In genomic region chrX:16868920-16869319, GRCh38 we compare ENCODE assay signal across 8 cellular contexts. TPM values are rescaled to one million over a fixed set of nuclear protein-coding genes. Genes with fewer than 3 reads are reported as not detected.
DNase-seq lines count a peak whose midpoint lies in the region; ATAC-seq and TF ChIP-seq lines count a peak whose summit lies in the region.

No MANE protein-coding gene starts in this region.

- H3K9me2 ChIP-seq in PC-3 (replicated peaks; ENCODE audit: low read length) = no peaks in the 10 kb centered on the region

- no CpG with 5 or more reads among the region's 7 CpGs for WGBS in trophoblast cell (ENCODE audit: extremely low coverage, insufficient coverage, insufficient read length)

- H3K27me3 ChIP-seq in DND-41 (ENCODE audit: insufficient read depth, low read length, poor library complexity) (no peaks in the 10 kb centered on the region), PC-3 (ENCODE audit: low read length) (no peaks in the 10 kb centered on the region), trophoblast cell (ENCODE audit: insufficient read depth, low read length) (no peaks in the 10 kb centered on the region)

- ATAC-seq in DND-41 (ENCODE audit: insufficient read depth, low read depth) = no peak
- ATAC-seq in PC-3 = no peak
- no peak for ATAC-seq in GM21526 (IDR thresholded peaks at IDR 0.05; ENCODE audit: low FRiP score, unreplicated experiment)
- no peak for ATAC-seq in HG02970 (IDR thresholded peaks at IDR 0.05; ENCODE audit: low FRiP score, unreplicated experiment)

- H2BK5ac ChIP-seq in trophoblast cell (ENCODE audit: low read depth, low read length, poor library complexity) = no peak overlapping the region

- H4K20me1 ChIP-seq in DND-41 (ENCODE audit: insufficient read depth, low read length) = peaks cover 45% of the 10 kb centered on the region
- peaks cover 28% of the 10 kb centered on the region for H4K20me1 ChIP-seq in PC-3 (ENCODE audit: low read length)

- H3K4me3 ChIP-seq in DND-41 (ENCODE audit: low read depth in 1 of 2, low read length in 2 of 2) (peak overlapping the region; percentile 69 to 95; a peak in 3 of 4 replicates), PC-3 (ENCODE audit: low read length) (peak overlapping the region; percentile 87), epithelial cell of proximal tubule (ENCODE audit: low read depth, low read length) (peak overlapping the region; percentile 71), trophoblast cell (ENCODE audit: low read depth, low read length) (no peak overlapping the region)

- no peak overlapping the region for H3K14ac ChIP-seq in trophoblast cell (ENCODE audit: low read length)

- H2AFZ ChIP-seq in DND-41 (ENCODE audit: low read depth, low read length) (no peak overlapping the region), PC-3 (ENCODE audit: low read length) (peak overlapping the region; percentile 12; the same call in 1 of the 2 replicates), trophoblast cell (ENCODE audit: insufficient read depth, low read length, poor library complexity) (no peak overlapping the region)

- no peak for DNase-seq in DND-41
- no peak for DNase-seq in PC-3
- no peak for DNase-seq in epithelial cell of proximal tubule (ENCODE audit: low read depth)
- DNase-seq in trophoblast cell = no peak
- no peak for DNase-seq in medulla oblongata (ENCODE audit: extremely low spot score)
- DNase-seq in Kasumi-1 (lab: John Stamatoyannopoulos, UW) = no peak

- H3K18ac ChIP-seq in trophoblast cell (ENCODE audit: low read length) = no peak overlapping the region

- no peak overlapping the region for H4K8ac ChIP-seq in trophoblast cell (ENCODE audit: low read depth, low read length)

- peak overlapping the region; percentile 62 for H3K4ac ChIP-seq in trophoblast cell (ENCODE audit: low read depth, low read length)

- H3K23ac ChIP-seq in trophoblast cell (ENCODE audit: low read length) = no peak overlapping the region

- peak overlapping the region; percentile 96 for H3K9ac ChIP-seq in DND-41 (ENCODE audit: low read depth, low read length)
- H3K9ac ChIP-seq in PC-3 (ENCODE audit: low read length) = peak overlapping the region; percentile 70
- no peak overlapping the region for H3K9ac ChIP-seq in trophoblast cell (ENCODE audit: low read length)

- H3K79me2 ChIP-seq in DND-41 (ENCODE audit: insufficient read depth, low read length) (peaks cover 56% of the 10 kb centered on the region), PC-3 (ENCODE audit: low read length) (peaks cover 60% of the 10 kb centered on the region), trophoblast cell (ENCODE audit: control insufficient read depth, insufficient read depth, low read length, poor library complexity) (peaks cover 14% of the 10 kb centered on the region)

- H3K4me1 ChIP-seq in DND-41 (ENCODE audit: insufficient read depth, low read length) = peaks cover 37% of the 10 kb centered on the region
- H3K4me1 ChIP-seq in PC-3 (ENCODE audit: insufficient read depth, low read length) = peaks cover 32% of the 10 kb centered on the region
- H3K4me1 ChIP-seq in trophoblast cell (ENCODE audit: control insufficient read depth in 1 of 2, insufficient read depth in 2 of 2, low read length in 2 of 2) = peaks cover 0 to 4% of the 10 kb centered on the region in 2 experiments

- no peaks in the 10 kb centered on the region for H3F3A ChIP-seq in PC-3 (ENCODE audit: low read length, unreplicated experiment)

- no peak overlapping the region for H4K12ac ChIP-seq in trophoblast cell (ENCODE audit: low read depth, low read length)

- peak overlapping the region; percentile 85 for H3K4me2 ChIP-seq in DND-41 (ENCODE audit: insufficient read depth, low read length)
- H3K4me2 ChIP-seq in PC-3 (ENCODE audit: low read length) = peak overlapping the region; percentile 97
- H3K4me2 ChIP-seq in trophoblast cell (ENCODE audit: low read length) = peak overlapping the region; percentile 70

- H4K91ac ChIP-seq in trophoblast cell (ENCODE audit: low read depth, low read length) = no peak overlapping the region

- no peak overlapping the region for H2BK120ac ChIP-seq in trophoblast cell (ENCODE audit: insufficient read depth, low read length, poor library complexity)

- H3K27ac ChIP-seq in DND-41 (ENCODE audit: low read length) = peak overlapping the region; percentile 87
- no peak overlapping the region for H3K27ac ChIP-seq in PC-3 (ENCODE audit: low read length)
- no peak overlapping the region for H3K27ac ChIP-seq in trophoblast cell (ENCODE audit: low read depth, low read length)

- no peak overlapping the region for H2BK12ac ChIP-seq in trophoblast cell (ENCODE audit: low read length)

- no peak overlapping the region for H2AK5ac ChIP-seq in trophoblast cell (ENCODE audit: low read length)

- POLR2A ChIA-PET in PC-3 (lab: Charles Lee; ENCODE audit: unreplicated experiment) = no interaction called here

- peaks cover 8% of the 10 kb centered on the region for H3K79me1 ChIP-seq in trophoblast cell (ENCODE audit: low read length)

- CTCF ChIA-PET in PC-3 (lab: Charles Lee) = no interaction called here

- H3K9me3 ChIP-seq in DND-41 (ENCODE audit: insufficient read depth, low read length, severe bottlenecking) (no peaks in the 10 kb centered on the region), PC-3 (ENCODE audit: low read length) (no peaks in the 10 kb centered on the region), trophoblast cell (ENCODE audit: insufficient read depth, low read depth, low read length) (no peaks in the 10 kb centered on the region)

- TF ChIP-seq CTCF in DND-41 (IDR thresholded peaks at IDR 0.05; ENCODE audit: borderline replicate concordance, extremely low read depth, low read length, poor library complexity, severe bottlenecking) (no peak), PC-3 (conservative IDR thresholded peaks at IDR 0.05; ENCODE audit: low read depth, low read length) (no peak), epithelial cell of proximal tubule (conservative IDR thresholded peaks at IDR 0.05; ENCODE audit: low read depth, low read length) (no peak)

- H3K36me3 ChIP-seq in DND-41 (ENCODE audit: insufficient read depth, low read length) (peaks cover 38% of the 10 kb centered on the region), PC-3 (ENCODE audit: low read depth, low read length) (peaks cover 13% of the 10 kb centered on the region), trophoblast cell (ENCODE audit: control insufficient read depth in 1 of 2, insufficient read depth in 2 of 2, low read length in 2 of 2) (no peaks in the 10 kb centered on the region)

- intact Hi-C loops in PC-3 (cut with micrococcal nuclease) = no loop called here

- BruUV-seq in PC-3 (replicated peaks; lab: Mats Ljungman, UMichigan) = no TSS peak

RNA-seq across cellular contexts. Expression of gene RBBP7, which starts 1.2 kb away (rescaled TPM):
- total RNA-seq in PC-3 (2014; rRNA removed) = 153 and 155 TPM in 2 replicates
- total RNA-seq in epithelial cell of proximal tubule = 149 and 150 TPM in 2 replicates
- polyA plus RNA-seq in trophoblast cell (2013) = 199 and 211 TPM in 2 replicates
